In the genomic region with DNA sequence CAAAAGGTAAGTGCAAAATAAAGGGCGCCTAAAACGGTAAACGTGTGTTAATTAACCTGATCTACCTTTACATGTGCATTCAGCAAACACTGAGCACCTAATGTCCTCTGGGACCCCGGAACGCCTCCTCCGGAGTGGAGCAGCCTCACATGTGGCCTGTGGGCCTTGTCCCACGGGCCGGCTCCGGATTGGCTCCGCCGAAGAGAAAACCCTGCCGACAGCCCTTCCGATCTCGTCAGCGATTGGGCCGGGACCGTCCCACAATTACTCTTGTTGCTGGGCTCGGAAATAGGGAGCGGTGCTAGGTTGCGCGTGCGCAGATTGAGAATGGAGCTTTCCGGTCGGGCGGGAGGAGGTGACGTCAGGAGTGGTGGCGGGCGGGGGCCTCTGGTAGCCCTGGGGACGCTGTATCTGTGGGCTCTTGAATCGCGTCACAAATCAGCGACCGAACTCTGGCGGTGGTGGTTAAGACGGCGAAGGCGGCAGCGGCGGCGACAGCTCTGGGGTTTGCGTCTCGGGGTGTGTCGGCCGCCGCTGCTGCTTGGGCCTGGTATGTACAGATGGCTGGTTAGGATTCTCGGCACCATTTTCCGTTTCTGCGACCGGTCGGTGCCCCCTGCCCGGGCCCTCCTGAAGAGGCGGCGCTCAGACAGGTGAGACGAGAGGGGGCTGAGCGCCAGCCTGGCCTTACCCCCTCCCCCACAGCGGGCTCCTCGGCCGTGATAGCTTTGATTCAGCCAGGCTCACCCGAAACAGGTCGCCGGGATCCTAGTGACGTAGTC, we compare ENCODE assay signal across 1 cellular context.
TF ChIP-seq lines count a peak whose summit lies in the region.

Gene SENP2, plus strand, starts transcription at position 434 of the 782 bp plus-strand sequence. Its CDS starts 119 bp downstream, at position 553.

TF ChIP-seq in HEK293, 187 proteins besides CTCF, POLR2A, EP300 and RAD21 (continued from another document and continues in another):
- TF ChIP-seq, protein P1, sequence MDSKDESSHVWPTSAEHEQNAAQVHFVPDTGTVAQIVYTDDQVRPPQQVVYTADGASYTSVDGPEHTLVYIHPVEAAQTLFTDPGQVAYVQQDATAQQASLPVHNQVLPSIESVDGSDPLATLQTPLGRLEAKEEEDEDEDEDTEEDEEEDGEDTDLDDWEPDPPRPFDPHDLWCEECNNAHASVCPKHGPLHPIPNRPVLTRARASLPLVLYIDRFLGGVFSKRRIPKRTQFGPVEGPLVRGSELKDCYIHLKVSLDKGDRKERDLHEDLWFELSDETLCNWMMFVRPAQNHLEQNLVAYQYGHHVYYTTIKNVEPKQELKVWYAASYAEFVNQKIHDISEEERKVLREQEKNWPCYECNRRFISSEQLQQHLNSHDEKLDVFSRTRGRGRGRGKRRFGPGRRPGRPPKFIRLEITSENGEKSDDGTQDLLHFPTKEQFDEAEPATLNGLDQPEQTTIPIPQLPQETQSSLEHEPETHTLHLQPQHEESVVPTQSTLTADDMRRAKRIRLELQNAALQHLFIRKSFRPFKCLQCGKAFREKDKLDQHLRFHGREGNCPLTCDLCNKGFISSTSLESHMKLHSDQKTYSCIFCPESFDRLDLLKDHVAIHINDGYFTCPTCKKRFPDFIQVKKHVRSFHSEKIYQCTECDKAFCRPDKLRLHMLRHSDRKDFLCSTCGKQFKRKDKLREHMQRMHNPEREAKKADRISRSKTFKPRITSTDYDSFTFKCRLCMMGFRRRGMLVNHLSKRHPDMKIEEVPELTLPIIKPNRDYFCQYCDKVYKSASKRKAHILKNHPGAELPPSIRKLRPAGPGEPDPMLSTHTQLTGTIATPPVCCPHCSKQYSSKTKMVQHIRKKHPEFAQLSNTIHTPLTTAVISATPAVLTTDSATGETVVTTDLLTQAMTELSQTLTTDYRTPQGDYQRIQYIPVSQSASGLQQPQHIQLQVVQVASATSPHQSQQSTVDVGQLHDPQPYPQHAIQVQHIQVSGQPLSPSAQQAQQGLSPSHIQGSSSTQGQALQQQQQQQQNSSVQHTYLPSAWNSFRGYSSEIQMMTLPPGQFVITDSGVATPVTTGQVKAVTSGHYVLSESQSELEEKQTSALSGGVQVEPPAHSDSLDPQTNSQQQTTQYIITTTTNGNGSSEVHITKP (tag by site-specific recombination; IDR thresholded peaks at IDR 0.05) = peak; percentile 42; the same call in 1 of the 2 replicates
- no peak for TF ChIP-seq ZNF423 (tag by site-specific recombination; IDR thresholded peaks at IDR 0.05)
- TF ChIP-seq ZNF16 (tag by site-specific recombination; IDR thresholded peaks at IDR 0.05; ENCODE audit: low read depth) = no peak
- TF ChIP-seq KLF10 (tag by site-specific recombination; IDR thresholded peaks at IDR 0.05) = peak; percentile 99
- no peak for TF ChIP-seq ZNF155 (tag by site-specific recombination; IDR thresholded peaks at IDR 0.05)
- TF ChIP-seq ZSCAN23 (tag by site-specific recombination; IDR thresholded peaks at IDR 0.05) = no peak
- peak; percentile 80; the same call in 1 of the 2 replicates for TF ChIP-seq ZNF280D (tag by site-specific recombination; IDR thresholded peaks at IDR 0.05)
- TF ChIP-seq ZNF610 (tag by site-specific recombination; IDR thresholded peaks at IDR 0.05; ENCODE audit: borderline replicate concordance) = peak; percentile 97
- TF ChIP-seq ZSCAN5A (tag by site-specific recombination; IDR thresholded peaks at IDR 0.05) = no peak
- no peak for TF ChIP-seq ZNF146 (tag by site-specific recombination; IDR thresholded peaks at IDR 0.05)
- no peak for TF ChIP-seq ZNF157 (tag by site-specific recombination; IDR thresholded peaks at IDR 0.05)
- TF ChIP-seq OVOL3 (tag by site-specific recombination; IDR thresholded peaks at IDR 0.05) = 0 out of 2 replicates have a peak, but pooled peaks have one; percentile 34
- TF ChIP-seq, protein P2, sequence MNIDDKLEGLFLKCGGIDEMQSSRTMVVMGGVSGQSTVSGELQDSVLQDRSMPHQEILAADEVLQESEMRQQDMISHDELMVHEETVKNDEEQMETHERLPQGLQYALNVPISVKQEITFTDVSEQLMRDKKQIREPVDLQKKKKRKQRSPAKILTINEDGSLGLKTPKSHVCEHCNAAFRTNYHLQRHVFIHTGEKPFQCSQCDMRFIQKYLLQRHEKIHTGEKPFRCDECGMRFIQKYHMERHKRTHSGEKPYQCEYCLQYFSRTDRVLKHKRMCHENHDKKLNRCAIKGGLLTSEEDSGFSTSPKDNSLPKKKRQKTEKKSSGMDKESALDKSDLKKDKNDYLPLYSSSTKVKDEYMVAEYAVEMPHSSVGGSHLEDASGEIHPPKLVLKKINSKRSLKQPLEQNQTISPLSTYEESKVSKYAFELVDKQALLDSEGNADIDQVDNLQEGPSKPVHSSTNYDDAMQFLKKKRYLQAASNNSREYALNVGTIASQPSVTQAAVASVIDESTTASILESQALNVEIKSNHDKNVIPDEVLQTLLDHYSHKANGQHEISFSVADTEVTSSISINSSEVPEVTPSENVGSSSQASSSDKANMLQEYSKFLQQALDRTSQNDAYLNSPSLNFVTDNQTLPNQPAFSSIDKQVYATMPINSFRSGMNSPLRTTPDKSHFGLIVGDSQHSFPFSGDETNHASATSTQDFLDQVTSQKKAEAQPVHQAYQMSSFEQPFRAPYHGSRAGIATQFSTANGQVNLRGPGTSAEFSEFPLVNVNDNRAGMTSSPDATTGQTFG (tag by site-specific recombination; IDR thresholded peaks at IDR 0.05; ENCODE audit: borderline replicate concordance) = no peak
- no peak for TF ChIP-seq TCF7L2 (IDR thresholded peaks at IDR 0.05; ENCODE audit: borderline replicate concordance, low read depth, low read length)
- no peak for TF ChIP-seq ZNF623 (tag by site-specific recombination; IDR thresholded peaks at IDR 0.05)
- TF ChIP-seq ZNF768 (tag by site-specific recombination; IDR thresholded peaks at IDR 0.05) = no peak
- no peak for TF ChIP-seq ZNF426 (tag by site-specific recombination; IDR thresholded peaks at IDR 0.05)
- TF ChIP-seq ZNF302 (tag by site-specific recombination; IDR thresholded peaks at IDR 0.05; ENCODE audit: low read depth) = no peak
- TF ChIP-seq ZNF391 (tag by site-specific recombination; IDR thresholded peaks at IDR 0.05; ENCODE audit: borderline replicate concordance, low read depth) = peak; percentile 85; the same call in 1 of the 2 replicates
- TF ChIP-seq ZNF10 (tag by site-specific recombination; IDR thresholded peaks at IDR 0.05) = peak; percentile 71
- TF ChIP-seq ZSCAN30 (tag by site-specific recombination; IDR thresholded peaks at IDR 0.05) = peak; percentile 50; the same call in 1 of the 2 replicates
- TF ChIP-seq ZFP37 (tag by site-specific recombination; IDR thresholded peaks at IDR 0.05) = peak; percentile 97
- no peak for TF ChIP-seq TRIM28 (IDR thresholded peaks at IDR 0.05; ENCODE audit: borderline replicate concordance, low read length)
- TF ChIP-seq HOXD13 (CRISPR knock-in tag; IDR thresholded peaks at IDR 0.05; ENCODE audit: borderline replicate concordance) = no peak
- no peak for TF ChIP-seq PRDM1 (tag by site-specific recombination; IDR thresholded peaks at IDR 0.05)
- TF ChIP-seq ZNF626 (tag by site-specific recombination; IDR thresholded peaks at IDR 0.05) = no peak
- TF ChIP-seq, protein P3, sequence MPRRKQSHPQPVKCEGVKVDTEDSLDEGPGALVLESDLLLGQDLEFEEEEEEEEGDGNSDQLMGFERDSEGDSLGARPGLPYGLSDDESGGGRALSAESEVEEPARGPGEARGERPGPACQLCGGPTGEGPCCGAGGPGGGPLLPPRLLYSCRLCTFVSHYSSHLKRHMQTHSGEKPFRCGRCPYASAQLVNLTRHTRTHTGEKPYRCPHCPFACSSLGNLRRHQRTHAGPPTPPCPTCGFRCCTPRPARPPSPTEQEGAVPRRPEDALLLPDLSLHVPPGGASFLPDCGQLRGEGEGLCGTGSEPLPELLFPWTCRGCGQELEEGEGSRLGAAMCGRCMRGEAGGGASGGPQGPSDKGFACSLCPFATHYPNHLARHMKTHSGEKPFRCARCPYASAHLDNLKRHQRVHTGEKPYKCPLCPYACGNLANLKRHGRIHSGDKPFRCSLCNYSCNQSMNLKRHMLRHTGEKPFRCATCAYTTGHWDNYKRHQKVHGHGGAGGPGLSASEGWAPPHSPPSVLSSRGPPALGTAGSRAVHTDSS (tag by site-specific recombination; IDR thresholded peaks at IDR 0.05) = no peak
- TF ChIP-seq GLIS2 (tag by site-specific recombination; IDR thresholded peaks at IDR 0.05) = peak; percentile 75
- TF ChIP-seq ZNF416 (tag by site-specific recombination; IDR thresholded peaks at IDR 0.05) = no peak
- TF ChIP-seq ZNF555 (tag by site-specific recombination; conservative IDR thresholded peaks at IDR 0.05) = no peak
- no peak for TF ChIP-seq ZNF585B (tag by site-specific recombination; IDR thresholded peaks at IDR 0.05)
- TF ChIP-seq, protein P4, sequence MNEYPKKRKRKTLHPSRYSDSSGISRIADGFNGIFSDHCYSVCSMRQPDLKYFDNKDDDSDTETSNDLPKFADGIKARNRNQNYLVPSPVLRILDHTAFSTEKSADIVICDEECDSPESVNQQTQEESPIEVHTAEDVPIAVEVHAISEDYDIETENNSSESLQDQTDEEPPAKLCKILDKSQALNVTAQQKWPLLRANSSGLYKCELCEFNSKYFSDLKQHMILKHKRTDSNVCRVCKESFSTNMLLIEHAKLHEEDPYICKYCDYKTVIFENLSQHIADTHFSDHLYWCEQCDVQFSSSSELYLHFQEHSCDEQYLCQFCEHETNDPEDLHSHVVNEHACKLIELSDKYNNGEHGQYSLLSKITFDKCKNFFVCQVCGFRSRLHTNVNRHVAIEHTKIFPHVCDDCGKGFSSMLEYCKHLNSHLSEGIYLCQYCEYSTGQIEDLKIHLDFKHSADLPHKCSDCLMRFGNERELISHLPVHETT (tag by site-specific recombination; IDR thresholded peaks at IDR 0.05) = peak; percentile 56; the same call in 1 of the 2 replicates
- TF ChIP-seq BCL11B (tag by site-specific recombination; IDR thresholded peaks at IDR 0.05; ENCODE audit: low read depth) = no peak
- no peak for TF ChIP-seq FEZF1 (tag by site-specific recombination; IDR thresholded peaks at IDR 0.05)
- no peak for TF ChIP-seq GLI4 (tag by site-specific recombination; IDR thresholded peaks at IDR 0.05)
- no peak for TF ChIP-seq YY2 (tag by site-specific recombination; IDR thresholded peaks at IDR 0.05)
- TF ChIP-seq ZNF292 (tag by site-specific recombination; IDR thresholded peaks at IDR 0.05; ENCODE audit: borderline replicate concordance, low read depth) = no peak
- no peak for TF ChIP-seq SALL2 (tag by site-specific recombination; IDR thresholded peaks at IDR 0.05; ENCODE audit: borderline replicate concordance)
- no peak for TF ChIP-seq ZNF175 (tag by site-specific recombination; IDR thresholded peaks at IDR 0.05)
- TF ChIP-seq ZNF777 (tag by site-specific recombination; IDR thresholded peaks at IDR 0.05; ENCODE audit: borderline replicate concordance) = 0 out of 2 replicates have a peak, but pooled peaks have one; percentile 20
- no peak for TF ChIP-seq ZNF654 (tag by site-specific recombination; IDR thresholded peaks at IDR 0.05; ENCODE audit: low read depth)
- TF ChIP-seq, protein P5, sequence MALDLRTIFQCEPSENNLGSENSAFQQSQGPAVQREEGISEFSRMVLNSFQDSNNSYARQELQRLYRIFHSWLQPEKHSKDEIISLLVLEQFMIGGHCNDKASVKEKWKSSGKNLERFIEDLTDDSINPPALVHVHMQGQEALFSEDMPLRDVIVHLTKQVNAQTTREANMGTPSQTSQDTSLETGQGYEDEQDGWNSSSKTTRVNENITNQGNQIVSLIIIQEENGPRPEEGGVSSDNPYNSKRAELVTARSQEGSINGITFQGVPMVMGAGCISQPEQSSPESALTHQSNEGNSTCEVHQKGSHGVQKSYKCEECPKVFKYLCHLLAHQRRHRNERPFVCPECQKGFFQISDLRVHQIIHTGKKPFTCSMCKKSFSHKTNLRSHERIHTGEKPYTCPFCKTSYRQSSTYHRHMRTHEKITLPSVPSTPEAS (tag by site-specific recombination; IDR thresholded peaks at IDR 0.05) = no peak
- no peak for TF ChIP-seq HOXC10 (CRISPR knock-in tag; IDR thresholded peaks at IDR 0.05)
- TF ChIP-seq ZNF140 (tag by site-specific recombination; IDR thresholded peaks at IDR 0.05) = no peak
- TF ChIP-seq ZNF670 (tag by site-specific recombination; IDR thresholded peaks at IDR 0.05; ENCODE audit: low read depth) = no peak
- TF ChIP-seq ZNF530 (tag by site-specific recombination; IDR thresholded peaks at IDR 0.05; ENCODE audit: low read depth) = no peak
